ENCODE assay signal across 1 cellular context in the genomic region with DNA sequence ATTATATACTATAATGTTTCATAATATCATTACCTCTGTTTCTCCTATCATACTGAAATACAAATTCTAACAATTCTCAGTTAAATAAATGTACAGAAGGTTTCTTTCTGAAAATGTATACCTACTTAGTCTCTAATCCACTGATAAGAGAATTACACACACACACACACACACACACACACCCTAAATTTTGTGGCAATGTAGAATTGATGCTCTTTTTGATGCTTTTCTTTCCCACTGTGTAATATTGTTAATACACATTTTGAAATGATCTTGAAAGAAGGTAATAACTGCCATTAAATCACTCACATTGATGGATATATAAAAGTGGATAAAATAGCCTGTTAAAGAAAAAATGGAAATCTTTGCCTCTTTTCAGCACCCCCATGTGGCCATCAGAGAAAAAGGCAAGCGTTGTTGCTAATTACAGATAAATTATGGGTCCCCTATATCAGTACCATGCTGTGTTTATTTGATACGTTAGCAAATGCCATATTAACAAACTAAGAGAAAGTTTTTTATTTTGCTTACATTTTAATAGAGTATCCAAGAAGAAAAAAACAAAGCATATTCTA.
TF ChIP-seq lines count a peak whose summit lies in the region.

No MANE protein-coding gene starts in this region.

TF ChIP-seq in WTC11, 78 proteins besides CTCF, POLR2A, EP300 and RAD21 (continued from another document):
- TF ChIP-seq ZNF219 (CRISPR knock-in tag; IDR thresholded peaks at IDR 0.05; ENCODE audit: borderline replicate concordance), result no peak
- TF ChIP-seq CBFB (CRISPR knock-in tag; IDR thresholded peaks at IDR 0.05; ENCODE audit: low read depth), result no peak
- TF ChIP-seq, protein P1, sequence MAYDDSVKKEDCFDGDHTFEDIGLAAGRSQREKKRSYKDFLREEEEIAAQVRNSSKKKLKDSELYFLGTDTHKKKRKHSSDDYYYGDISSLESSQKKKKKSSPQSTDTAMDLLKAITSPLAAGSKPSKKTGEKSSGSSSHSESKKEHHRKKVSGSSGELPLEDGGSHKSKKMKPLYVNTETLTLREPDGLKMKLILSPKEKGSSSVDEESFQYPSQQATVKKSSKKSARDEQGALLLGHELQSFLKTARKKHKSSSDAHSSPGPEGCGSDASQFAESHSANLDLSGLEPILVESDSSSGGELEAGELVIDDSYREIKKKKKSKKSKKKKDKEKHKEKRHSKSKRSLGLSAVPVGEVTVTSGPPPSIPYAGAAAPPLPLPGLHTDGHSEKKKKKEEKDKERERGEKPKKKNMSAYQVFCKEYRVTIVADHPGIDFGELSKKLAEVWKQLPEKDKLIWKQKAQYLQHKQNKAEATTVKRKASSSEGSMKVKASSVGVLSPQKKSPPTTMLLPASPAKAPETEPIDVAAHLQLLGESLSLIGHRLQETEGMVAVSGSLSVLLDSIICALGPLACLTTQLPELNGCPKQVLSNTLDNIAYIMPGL (CRISPR knock-in tag; IDR thresholded peaks at IDR 0.05), result no peak
- TF ChIP-seq, protein P2, sequence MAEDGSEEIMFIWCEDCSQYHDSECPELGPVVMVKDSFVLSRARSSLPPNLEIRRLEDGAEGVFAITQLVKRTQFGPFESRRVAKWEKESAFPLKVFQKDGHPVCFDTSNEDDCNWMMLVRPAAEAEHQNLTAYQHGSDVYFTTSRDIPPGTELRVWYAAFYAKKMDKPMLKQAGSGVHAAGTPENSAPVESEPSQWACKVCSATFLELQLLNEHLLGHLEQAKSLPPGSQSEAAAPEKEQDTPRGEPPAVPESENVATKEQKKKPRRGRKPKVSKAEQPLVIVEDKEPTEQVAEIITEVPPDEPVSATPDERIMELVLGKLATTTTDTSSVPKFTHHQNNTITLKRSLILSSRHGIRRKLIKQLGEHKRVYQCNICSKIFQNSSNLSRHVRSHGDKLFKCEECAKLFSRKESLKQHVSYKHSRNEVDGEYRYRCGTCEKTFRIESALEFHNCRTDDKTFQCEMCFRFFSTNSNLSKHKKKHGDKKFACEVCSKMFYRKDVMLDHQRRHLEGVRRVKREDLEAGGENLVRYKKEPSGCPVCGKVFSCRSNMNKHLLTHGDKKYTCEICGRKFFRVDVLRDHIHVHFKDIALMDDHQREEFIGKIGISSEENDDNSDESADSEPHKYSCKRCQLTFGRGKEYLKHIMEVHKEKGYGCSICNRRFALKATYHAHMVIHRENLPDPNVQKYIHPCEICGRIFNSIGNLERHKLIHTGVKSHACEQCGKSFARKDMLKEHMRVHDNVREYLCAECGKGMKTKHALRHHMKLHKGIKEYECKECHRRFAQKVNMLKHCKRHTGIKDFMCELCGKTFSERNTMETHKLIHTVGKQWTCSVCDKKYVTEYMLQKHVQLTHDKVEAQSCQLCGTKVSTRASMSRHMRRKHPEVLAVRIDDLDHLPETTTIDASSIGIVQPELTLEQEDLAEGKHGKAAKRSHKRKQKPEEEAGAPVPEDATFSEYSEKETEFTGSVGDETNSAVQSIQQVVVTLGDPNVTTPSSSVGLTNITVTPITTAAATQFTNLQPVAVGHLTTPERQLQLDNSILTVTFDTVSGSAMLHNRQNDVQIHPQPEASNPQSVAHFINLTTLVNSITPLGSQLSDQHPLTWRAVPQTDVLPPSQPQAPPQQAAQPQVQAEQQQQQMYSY (CRISPR knock-in tag; IDR thresholded peaks at IDR 0.05), result no peak
- TF ChIP-seq ZNF138 (CRISPR knock-in tag; conservative IDR thresholded peaks at IDR 0.05), result no peak
- TF ChIP-seq MXD4 (CRISPR knock-in tag; IDR thresholded peaks at IDR 0.05; ENCODE audit: borderline replicate concordance), result no peak
- TF ChIP-seq KAT7 (CRISPR knock-in tag; IDR thresholded peaks at IDR 0.05; ENCODE audit: borderline replicate concordance), result no peak
- TF ChIP-seq, protein P3, sequence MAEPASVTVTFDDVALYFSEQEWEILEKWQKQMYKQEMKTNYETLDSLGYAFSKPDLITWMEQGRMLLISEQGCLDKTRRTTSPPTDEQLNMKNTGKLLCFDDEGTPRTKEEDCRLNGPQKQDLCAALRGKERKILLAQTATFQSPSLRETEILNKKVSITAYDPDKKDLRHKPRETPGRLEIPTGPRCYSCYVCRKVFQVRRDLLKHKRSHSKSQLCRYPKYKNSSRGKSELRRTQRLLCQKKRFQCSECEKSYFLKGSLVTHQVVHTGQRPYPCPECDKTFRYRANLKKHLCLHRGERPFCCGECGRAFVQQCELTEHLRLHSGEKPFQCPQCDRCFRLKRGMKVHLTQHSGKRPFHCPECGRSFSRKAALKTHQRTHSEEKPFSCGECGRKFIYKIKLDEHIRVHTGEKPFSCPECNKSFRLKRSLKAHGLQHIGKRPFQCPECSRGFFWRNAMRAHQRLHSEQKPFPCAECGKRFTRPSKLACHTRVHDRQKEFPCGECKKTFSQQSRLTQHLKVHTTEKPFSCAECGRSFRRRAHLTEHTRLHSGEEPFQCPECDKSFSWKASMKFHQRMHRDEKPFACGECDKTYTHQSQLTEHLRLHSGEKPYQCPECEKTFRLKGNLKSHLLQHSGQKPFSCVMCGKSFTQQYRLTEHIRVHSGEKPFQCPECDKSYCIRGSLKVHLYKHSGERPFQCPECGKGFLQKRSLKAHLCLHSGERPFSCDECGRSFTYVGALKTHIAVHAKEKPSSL (CRISPR knock-in tag; conservative IDR thresholded peaks at IDR 0.05), result no peak
- TF ChIP-seq, protein P4, sequence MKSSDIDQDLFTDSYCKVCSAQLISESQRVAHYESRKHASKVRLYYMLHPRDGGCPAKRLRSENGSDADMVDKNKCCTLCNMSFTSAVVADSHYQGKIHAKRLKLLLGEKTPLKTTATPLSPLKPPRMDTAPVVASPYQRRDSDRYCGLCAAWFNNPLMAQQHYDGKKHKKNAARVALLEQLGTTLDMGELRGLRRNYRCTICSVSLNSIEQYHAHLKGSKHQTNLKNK (CRISPR knock-in tag; IDR thresholded peaks at IDR 0.05), result no peak
